Comparison of ENCODE assay signal across 32 cellular contexts in genomic region chr1:18340158-18340764, GRCh38.
"Had no signal": no experiment of that assay in that cellular context is flagged by ENCODE, and none has a peak within 500 bp of the region (broad histone marks: within the 10 kb centered on the region; RNA-seq: fewer than 3 reads in every experiment).

No MANE protein-coding gene starts in this region.

- FAIRE-seq: frontal cortex had no signal

- ATAC-seq: activated CD4-positive, alpha-beta T cell treated with anti-CD3 and anti-CD28 coated beads for 36 hours; activated CD8-positive, alpha-beta memory T cell treated with anti-CD3 and anti-CD28 coated beads, Interleukin-2, amount 10 ng/mL, durations not matched to agents 7 days and 5 days; activated CD8-positive, alpha-beta T cell treated with anti-CD3 and anti-CD28 coated beads, Interleukin-2, amount 10 ng/mL, durations not matched to agents 7 days and 5 days; activated naive CD8-positive, alpha-beta T cell treated with anti-CD3 and anti-CD28 coated beads, Interleukin-2, amount 50 U/mL, for 24 hours; body of pancreas; esophagus mucosa; heart left ventricle had no signal

- H3K4me1 Mint-ChIP-seq: activated CD4-positive, alpha-beta T cell treated with anti-CD3 and anti-CD28 coated beads for 36 hours; activated CD4-positive, alpha-beta T cell treated with anti-CD3 and anti-CD28 coated beads, Interleukin-2, amount 10 ng/mL, durations not matched to agents 24 days and 14 days; activated CD8-positive, alpha-beta memory T cell treated with anti-CD3 and anti-CD28 coated beads, Interleukin-2, amount 10 ng/mL, durations not matched to agents 7 days and 5 days; activated naive CD4-positive, alpha-beta T cell treated with anti-CD3 and anti-CD28 coated beads, Interleukin-2, amount 50 U/mL, for 24 hours; activated naive CD8-positive, alpha-beta T cell treated with anti-CD3 and anti-CD28 coated beads for 36 hours; activated naive CD8-positive, alpha-beta T cell treated with anti-CD3 and anti-CD28 coated beads, Interleukin-2, amount 50 U/mL, for 24 hours had no signal

- DNase-seq: activated CD4-positive, alpha-beta memory T cell treated with anti-CD3 and anti-CD28 coated beads for 36 hours; activated CD4-positive, alpha-beta T cell treated with anti-CD3 and anti-CD28 coated beads for 36 hours; activated CD4-positive, alpha-beta T cell treated with anti-CD3 and anti-CD28 coated beads, Interleukin-2, amount 10 ng/mL, durations not matched to agents 24 days and 14 days; activated CD4-positive, CD25-positive, alpha-beta regulatory T cell; activated CD4-positive, CD25-positive, alpha-beta regulatory T cell treated with anti-CD3 and anti-CD28 coated beads, Interleukin-2, amount 50 U/mL, for 72 hours; activated CD8-positive, alpha-beta memory T cell treated with anti-CD3 and anti-CD28 coated beads, Interleukin-2, amount 10 ng/mL, durations not matched to agents 7 days and 5 days; activated CD8-positive, alpha-beta memory T cell treated with anti-CD3 and anti-CD28 coated beads, Interleukin-2, amount 50 U/mL, for 4 hours; activated CD8-positive, alpha-beta T cell treated with anti-CD3 and anti-CD28 coated beads, Interleukin-2, amount 10 ng/mL, durations not matched to agents 7 days and 5 days; activated effector memory CD4-positive, alpha-beta T cell treated with anti-CD3 and anti-CD28 coated beads, Interleukin-2, amount 50 U/mL, for 16 hours; activated naive CD4-positive, alpha-beta T cell treated with anti-CD3 and anti-CD28 coated beads for 36 hours; activated naive CD8-positive, alpha-beta T cell treated with anti-CD3 and anti-CD28 coated beads for 36 hours; activated naive CD8-positive, alpha-beta T cell treated with anti-CD3 and anti-CD28 coated beads, Interleukin-2, amount 50 U/mL, for 24 hours; activated T-cell treated with anti-CD3 and anti-CD28 coated beads, Interleukin-2, amount 50 U/mL, for 1 hour; activated T-cell treated with anti-CD3 and anti-CD28 coated beads, Interleukin-2, amount 50 U/mL, for 48 hours; adrenal gland; amygdala; aorta; body of pancreas; cerebellar nuclear complex; dorsolateral prefrontal cortex; effector memory CD4-positive, alpha-beta T cell; endodermal cell; foreskin fibroblast; glutamatergic neuron; heart left ventricle; T-helper 2 cell had no signal

- H3K27ac Mint-ChIP-seq: activated CD4-positive, alpha-beta memory T cell treated with anti-CD3 and anti-CD28 coated beads for 36 hours; activated CD4-positive, alpha-beta T cell treated with anti-CD3 and anti-CD28 coated beads for 36 hours; activated CD4-positive, alpha-beta T cell treated with anti-CD3 and anti-CD28 coated beads, Interleukin-2, amount 10 ng/mL, durations not matched to agents 24 days and 14 days; activated CD8-positive, alpha-beta memory T cell treated with anti-CD3 and anti-CD28 coated beads, Interleukin-2, amount 10 ng/mL, durations not matched to agents 7 days and 5 days; activated CD8-positive, alpha-beta T cell treated with anti-CD3 and anti-CD28 coated beads, Interleukin-2, amount 10 ng/mL, durations not matched to agents 7 days and 5 days; activated naive CD4-positive, alpha-beta T cell treated with anti-CD3 and anti-CD28 coated beads for 36 hours; activated naive CD4-positive, alpha-beta T cell treated with anti-CD3 and anti-CD28 coated beads, Interleukin-2, amount 50 U/mL, for 24 hours; activated naive CD8-positive, alpha-beta T cell treated with anti-CD3 and anti-CD28 coated beads for 36 hours; activated naive CD8-positive, alpha-beta T cell treated with anti-CD3 and anti-CD28 coated beads, Interleukin-2, amount 50 U/mL, for 24 hours; activated T-helper 1 cell treated with anti-CD3 and anti-CD28 coated beads, Interleukin-12 subunit alpha, Interleukin-12 subunit beta, Interleukin-2, Interleukin-4 antibody, amounts not matched to agents 30 ng/mL and 10 ng/mL and 1 ng/mL, durations not matched to agents 14 hours and 24 hours and 36 hours; activated T-helper 2 cell treated with anti-CD3 and anti-CD28 coated beads, Interferon-gamma antibody, Interleukin-2, Interleukin-4, amounts not matched to agents 10 μg/mL and 5 μg/mL and 100 μg/mL, durations not matched to agents 14 hours and 24 hours and 36 hours; dendritic cell treated with granulocyte-macrophage colony-stimulating factor and Interleukin-4, amounts not matched to agents 40 ng/mL and 50 ng/mL, for 4 days; endodermal cell had no signal

- H3K9me3 Mint-ChIP-seq: activated CD4-positive, alpha-beta memory T cell treated with anti-CD3 and anti-CD28 coated beads for 36 hours; activated CD4-positive, alpha-beta T cell treated with anti-CD3 and anti-CD28 coated beads, Interleukin-2, amount 10 ng/mL, durations not matched to agents 24 days and 14 days; activated naive CD4-positive, alpha-beta T cell treated with anti-CD3 and anti-CD28 coated beads for 36 hours; activated naive CD4-positive, alpha-beta T cell treated with anti-CD3 and anti-CD28 coated beads, Interleukin-2, amount 50 U/mL, for 24 hours; activated naive CD8-positive, alpha-beta T cell treated with anti-CD3 and anti-CD28 coated beads for 36 hours; activated naive CD8-positive, alpha-beta T cell treated with anti-CD3 and anti-CD28 coated beads, Interleukin-2, amount 50 U/mL, for 24 hours; activated T-helper 1 cell treated with anti-CD3 and anti-CD28 coated beads, Interleukin-12 subunit alpha, Interleukin-12 subunit beta, Interleukin-2, Interleukin-4 antibody, amounts not matched to agents 30 ng/mL and 10 ng/mL and 1 ng/mL, durations not matched to agents 14 hours and 24 hours and 36 hours; activated T-helper 2 cell treated with anti-CD3 and anti-CD28 coated beads, Interferon-gamma antibody, Interleukin-2, Interleukin-4, amounts not matched to agents 10 μg/mL and 5 μg/mL and 100 μg/mL, durations not matched to agents 14 hours and 24 hours and 36 hours; dendritic cell treated with granulocyte-macrophage colony-stimulating factor and Interleukin-4, amounts not matched to agents 40 ng/mL and 50 ng/mL, for 4 days; endodermal cell had no signal

- H3K27me3 Mint-ChIP-seq: activated CD4-positive, alpha-beta T cell treated with anti-CD3 and anti-CD28 coated beads, Interleukin-2, amount 10 ng/mL, durations not matched to agents 24 days and 14 days; activated CD8-positive, alpha-beta memory T cell treated with anti-CD3 and anti-CD28 coated beads, Interleukin-2, amount 10 ng/mL, durations not matched to agents 7 days and 5 days; activated naive CD8-positive, alpha-beta T cell treated with anti-CD3 and anti-CD28 coated beads, Interleukin-2, amount 50 U/mL, for 24 hours had no signal

- H3K4me3 Mint-ChIP-seq: activated CD4-positive, alpha-beta memory T cell treated with anti-CD3 and anti-CD28 coated beads for 36 hours; activated CD4-positive, alpha-beta T cell treated with anti-CD3 and anti-CD28 coated beads for 36 hours; activated CD4-positive, alpha-beta T cell treated with anti-CD3 and anti-CD28 coated beads, Interleukin-2, amount 10 ng/mL, durations not matched to agents 24 days and 14 days; activated CD8-positive, alpha-beta memory T cell treated with anti-CD3 and anti-CD28 coated beads, Interleukin-2, amount 10 ng/mL, durations not matched to agents 7 days and 5 days; activated CD8-positive, alpha-beta T cell treated with anti-CD3 and anti-CD28 coated beads, Interleukin-2, amount 10 ng/mL, durations not matched to agents 7 days and 5 days; activated naive CD4-positive, alpha-beta T cell treated with anti-CD3 and anti-CD28 coated beads for 36 hours; activated naive CD4-positive, alpha-beta T cell treated with anti-CD3 and anti-CD28 coated beads, Interleukin-2, amount 50 U/mL, for 24 hours; activated naive CD8-positive, alpha-beta T cell treated with anti-CD3 and anti-CD28 coated beads for 36 hours; activated naive CD8-positive, alpha-beta T cell treated with anti-CD3 and anti-CD28 coated beads, Interleukin-2, amount 50 U/mL, for 24 hours; activated T-helper 1 cell treated with anti-CD3 and anti-CD28 coated beads, Interleukin-12 subunit alpha, Interleukin-12 subunit beta, Interleukin-2, Interleukin-4 antibody, amounts not matched to agents 30 ng/mL and 10 ng/mL and 1 ng/mL, durations not matched to agents 14 hours and 24 hours and 36 hours; dendritic cell treated with granulocyte-macrophage colony-stimulating factor and Interleukin-4, amounts not matched to agents 40 ng/mL and 50 ng/mL, for 4 days; endodermal cell had no signal

- H3K36me3 Mint-ChIP-seq: activated CD4-positive, alpha-beta memory T cell treated with anti-CD3 and anti-CD28 coated beads for 36 hours; activated CD8-positive, alpha-beta memory T cell treated with anti-CD3 and anti-CD28 coated beads, Interleukin-2, amount 10 ng/mL, durations not matched to agents 7 days and 5 days; activated naive CD4-positive, alpha-beta T cell treated with anti-CD3 and anti-CD28 coated beads, Interleukin-2, amount 50 U/mL, for 24 hours; activated naive CD8-positive, alpha-beta T cell treated with anti-CD3 and anti-CD28 coated beads for 36 hours had no signal
